In the genomic region with DNA sequence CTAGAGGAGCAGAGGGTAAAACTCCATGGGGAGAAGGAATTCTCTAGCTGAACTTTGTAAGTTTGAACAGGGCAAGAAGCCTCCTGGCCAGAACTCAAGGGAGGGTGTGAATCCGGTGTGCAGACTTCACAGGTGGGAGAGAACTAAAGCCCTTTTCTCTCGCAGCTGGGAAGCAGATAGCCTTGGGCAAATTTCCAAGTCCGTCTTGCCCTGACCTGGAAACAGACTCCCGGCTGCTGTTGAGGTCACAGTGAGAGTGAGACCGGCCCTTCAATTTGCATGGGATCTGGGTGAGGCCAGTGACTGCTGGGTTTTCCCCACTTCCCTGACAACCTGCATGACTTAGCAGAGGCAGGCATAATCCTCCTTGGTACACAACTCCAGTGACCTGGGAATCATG, we compare ENCODE assay signal across 20 cellular contexts.
A peak's percentile ranks its signal among the peaks of the same experiment; 100 is the strongest.
DNase-seq lines count a peak whose midpoint lies in the region; ATAC-seq, FAIRE-seq and TF ChIP-seq lines count a peak whose summit lies in the region.
"Had no signal": no experiment of that assay in that cellular context is flagged by ENCODE, and none has a peak within 500 bp of the region (broad histone marks: within the 10 kb centered on the region; RNA-seq: fewer than 3 reads in every experiment).

No MANE protein-coding gene starts in this region.

- no peaks in the 10 kb centered on the region for H3K36me3 ChIP-seq in OCI-LY3 (replicated peaks; ENCODE audit: low read depth, low read length)
- no peaks in the 10 kb centered on the region for H3K36me3 ChIP-seq in hepatocyte (replicated peaks; ENCODE audit: insufficient read depth, low read depth)
- no peaks in the 10 kb centered on the region for H3K36me3 ChIP-seq in BE2C

- H3K4me1 ChIP-seq in OCI-LY3 (ENCODE audit: low read length) (peaks cover 53% of the 10 kb centered on the region), hepatocyte (ENCODE audit: insufficient read depth) (peaks cover 21% of the 10 kb centered on the region), BE2C (no peaks in the 10 kb centered on the region)

- H3K4me1 Mint-ChIP-seq in stimulated activated memory B cell treated with anti-CD40 and anti-IgM and Interleukin-4, amounts not matched to agents 10 μg/mL and 1 μg/mL and 100 μg/mL, for 72 hours: peaks cover 37% of the 10 kb centered on the region
- peaks cover 7% of the 10 kb centered on the region for H3K4me1 Mint-ChIP-seq in T-helper 17 cell

- peak overlapping the region; percentile 59 for H3K27ac Mint-ChIP-seq in stimulated activated memory B cell treated with anti-CD40 and anti-IgM and Interleukin-4, amounts not matched to agents 10 μg/mL and 1 μg/mL and 100 μg/mL, for 72 hours
- H3K27ac Mint-ChIP-seq in T-helper 17 cell: no peak overlapping the region
- H3K27ac Mint-ChIP-seq: CD8-positive, alpha-beta T cell; dendritic cell treated with granulocyte-macrophage colony-stimulating factor and Interleukin-4, amounts not matched to agents 40 ng/mL and 50 ng/mL, for 4 days had no signal

- peak overlapping the region; percentile 54 for H3K27ac ChIP-seq in OCI-LY3 (ENCODE audit: low read length)
- peak overlapping the region; percentile 65 for H3K27ac ChIP-seq in hepatocyte

- H3K9me3 ChIP-seq in OCI-LY3 (ENCODE audit: insufficient read depth, low read length): no peaks in the 10 kb centered on the region
- H3K9me3 ChIP-seq in hepatocyte (ENCODE audit: low read depth): no peaks in the 10 kb centered on the region
- no peaks in the 10 kb centered on the region for H3K9me3 ChIP-seq in T-helper 17 cell (ENCODE audit: control insufficient read depth, low read length, poor library complexity, severe bottlenecking)
- no peaks in the 10 kb centered on the region for H3K9me3 ChIP-seq in BE2C

- H4K20me1 ChIP-seq in OCI-LY3 (ENCODE audit: insufficient read depth, low read length) (no peaks in the 10 kb centered on the region), hepatocyte (ENCODE audit: insufficient read depth, poor library complexity, severe bottlenecking) (no peaks in the 10 kb centered on the region)

- H3K9me3 Mint-ChIP-seq in stimulated activated memory B cell treated with anti-CD40 and anti-IgM and Interleukin-4, amounts not matched to agents 10 μg/mL and 1 μg/mL and 100 μg/mL, for 72 hours: peaks cover 5% of the 10 kb centered on the region
- H3K9me3 Mint-ChIP-seq: dendritic cell treated with granulocyte-macrophage colony-stimulating factor and Interleukin-4, amounts not matched to agents 40 ng/mL and 50 ng/mL, for 4 days had no signal

- TF ChIP-seq CTCF in OCI-LY3 (IDR thresholded peaks at IDR 0.05; ENCODE audit: low read depth, low read length) (no peak), hepatocyte (IDR thresholded peaks at IDR 0.05; ENCODE audit: poor library complexity) (no peak), BE2C (IDR thresholded peaks at IDR 0.05; ENCODE audit: low read depth, low read length) (no peak)

- H3K4me2 ChIP-seq in OCI-LY3 (ENCODE audit: low read length) (peak overlapping the region; percentile 70), hepatocyte (no peak overlapping the region)

- H3K4me3 ChIP-seq in OCI-LY3 (ENCODE audit: low read length): peak overlapping the region; percentile 25
- H3K4me3 ChIP-seq in hepatocyte: no peak overlapping the region
- H3K4me3 ChIP-seq in BE2C (ENCODE audit: low read depth, low read length): no peak overlapping the region

- no peaks in the 10 kb centered on the region for H3K9me2 ChIP-seq in hepatocyte (replicated peaks; ENCODE audit: insufficient read depth)

- peak overlapping the region; percentile 47 for H3K9ac ChIP-seq in OCI-LY3 (ENCODE audit: low read length)

- ATAC-seq in stimulated activated memory B cell treated with anti-CD40 and anti-IgM and Interleukin-4, amounts not matched to agents 10 μg/mL and 1 μg/mL and 100 μg/mL, for 72 hours: no peak
- ATAC-seq in T-helper 17 cell: no peak
- ATAC-seq: CD8-positive, alpha-beta T cell; HCT116 had no signal

- H3K79me2 ChIP-seq in OCI-LY3 (ENCODE audit: low read length): no peaks in the 10 kb centered on the region
- H3K79me2 ChIP-seq in hepatocyte: no peaks in the 10 kb centered on the region

- DNase-seq in GM18507 (ENCODE audit: extremely low spot score, insufficient read length, low read depth) (no peak), hepatocyte (ENCODE audit: low spot score) (peak; percentile 72), T-helper 17 cell (no peak), BE2C (no peak), mesenteric fat pad (ENCODE audit: low spot score) (no peak)
- DNase-seq in activated CD4-positive, alpha-beta T cell treated with anti-CD3 and anti-CD28 coated beads for 4 hours: no peak
- DNase-seq: activated CD4-positive, alpha-beta T cell treated with anti-CD3 and anti-CD28 coated beads for 48 hours; activated T-cell treated with anti-CD3 and anti-CD28 coated beads, Interleukin-2, amount 50 U/mL, for 1 hour; anterior cingulate cortex; CD8-positive, alpha-beta T cell; foreskin fibroblast; NCI-H1048; T-helper 1 cell had no signal

- 36% methylated on average over 5 of the region's 5 CpGs for WGBS in hepatocyte (ENCODE audit: low lambda C conversion rate, missing lambda C conversion rate)

- H3K27me3 Mint-ChIP-seq in stimulated activated memory B cell treated with anti-CD40 and anti-IgM and Interleukin-4, amounts not matched to agents 10 μg/mL and 1 μg/mL and 100 μg/mL, for 72 hours: no peaks in the 10 kb centered on the region
- peaks cover 32% of the 10 kb centered on the region for H3K27me3 Mint-ChIP-seq in T-helper 17 cell

- no peak overlapping the region for H3K4me3 Mint-ChIP-seq in stimulated activated memory B cell treated with anti-CD40 and anti-IgM and Interleukin-4, amounts not matched to agents 10 μg/mL and 1 μg/mL and 100 μg/mL, for 72 hours
- no peak overlapping the region for H3K4me3 Mint-ChIP-seq in T-helper 17 cell
- H3K4me3 Mint-ChIP-seq: CD8-positive, alpha-beta T cell; dendritic cell treated with granulocyte-macrophage colony-stimulating factor and Interleukin-4, amounts not matched to agents 40 ng/mL and 50 ng/mL, for 4 days; neural crest cell had no signal

- H2AFZ ChIP-seq in OCI-LY3 (ENCODE audit: low read depth, low read length) (peak overlapping the region; percentile 75), hepatocyte (no peak overlapping the region)

- FAIRE-seq in GM18507 (lab: Jason Lieb, UNC): peak; percentile 66
- FAIRE-seq: HTR-8/SVneo, RCC 7860 had no signal

- H3K36me3 Mint-ChIP-seq in stimulated activated memory B cell treated with anti-CD40 and anti-IgM and Interleukin-4, amounts not matched to agents 10 μg/mL and 1 μg/mL and 100 μg/mL, for 72 hours: no peaks in the 10 kb centered on the region
- no peaks in the 10 kb centered on the region for H3K36me3 Mint-ChIP-seq in T-helper 17 cell (ENCODE audit: low read depth)
- H3K36me3 Mint-ChIP-seq: CD8-positive, alpha-beta T cell had no signal

- H3K27me3 ChIP-seq in OCI-LY3 (ENCODE audit: low read depth, low read length) (no peaks in the 10 kb centered on the region), hepatocyte (no peaks in the 10 kb centered on the region), BE2C (no peaks in the 10 kb centered on the region; the same call in 1 of the 2 replicates)
